In genomic region chr3:50292159-50292923, GRCh38 we compare ENCODE assay signal across 8 cellular contexts. TPM values are rescaled to one million over a fixed set of nuclear protein-coding genes. Genes with fewer than 3 reads are reported as not detected.
A peak's percentile ranks its signal among the peaks of the same experiment; 100 is the strongest.
DNase-seq lines count a peak whose midpoint lies in the region; ATAC-seq and TF ChIP-seq lines count a peak whose summit lies in the region.

TSS of gene IFRD2 (minus strand) at chr3:50292429. CDS start at chr3:50292274, 155 bp downstream.

- peak; percentile 96 for ATAC-seq in HG02798 (IDR thresholded peaks at IDR 0.05; ENCODE audit: poor library complexity, unreplicated experiment)

- H4K8ac ChIP-seq in trophoblast cell (ENCODE audit: low read depth, low read length), result peak within 1 kb of the TSS; percentile 93

- peaks cover 4% of the 10 kb centered on the region for H3K79me2 ChIP-seq in trophoblast cell (ENCODE audit: control insufficient read depth, insufficient read depth, low read length, poor library complexity)

- TF ChIP-seq EP300 in transverse colon (IDR thresholded peaks at IDR 0.05; ENCODE audit: low read depth), result no peak

- TF ChIP-seq POLR2A in transverse colon (IDR thresholded peaks at IDR 0.05), result peak; percentile 75

- H3K27me3 ChIP-seq in adipocyte (replicated peaks; ENCODE audit: control insufficient read depth, insufficient read depth, low read length) (no peaks in the 10 kb centered on the region), cardiac muscle cell (no peaks in the 10 kb centered on the region), trophoblast cell (ENCODE audit: insufficient read depth, low read length) (no peaks in the 10 kb centered on the region), transverse colon (no peaks in the 10 kb centered on the region)

- peaks cover 9% of the 10 kb centered on the region for H3K79me1 ChIP-seq in trophoblast cell (ENCODE audit: low read length)

- no peak for TF ChIP-seq CTCF in GM12875 (IDR thresholded peaks at IDR 0.05; ENCODE audit: borderline replicate concordance, insufficient read depth, low read depth, low read length)
- no peak for TF ChIP-seq CTCF in cardiac muscle cell (IDR thresholded peaks at IDR 0.05; ENCODE audit: low read depth, low read length)
- TF ChIP-seq CTCF in transverse colon (IDR thresholded peaks at IDR 0.05), result peak in 1 of 5 experiments; percentile 19

- no peak within 1 kb of the TSS for H2BK12ac ChIP-seq in trophoblast cell (ENCODE audit: low read length)

- no peaks in the 10 kb centered on the region for H3K9me3 ChIP-seq in adipocyte (ENCODE audit: control insufficient read depth, low read length)
- no peaks in the 10 kb centered on the region for H3K9me3 ChIP-seq in cardiac muscle cell (ENCODE audit: low read depth)
- peaks cover 2% of the 10 kb centered on the region for H3K9me3 ChIP-seq in trophoblast cell (ENCODE audit: insufficient read depth, low read depth, low read length)
- H3K9me3 ChIP-seq in transverse colon, result no peaks in the 10 kb centered on the region

- peak within 1 kb of the TSS; percentile 91 for H3K4ac ChIP-seq in trophoblast cell (ENCODE audit: low read depth, low read length)

- WGBS in trophoblast cell (ENCODE audit: extremely low coverage, insufficient coverage, insufficient read length), result no CpG with 5 or more reads among the region's 65 CpGs
- 2% methylated on average over 53 of the region's 65 CpGs; no CpG with 5 or more reads in 1 of the 2 donors for whole genome bisulfite sequencing in transverse colon (ENCODE audit: low coverage in 1 of 2), 2 donors

- peak within 1 kb of the TSS; percentile 4 for H2BK120ac ChIP-seq in trophoblast cell (ENCODE audit: insufficient read depth, low read length, poor library complexity)

- H3K36me3 ChIP-seq in adipocyte (ENCODE audit: control insufficient read depth, insufficient read depth, low read length, severe bottlenecking), result peaks cover 35% of the 10 kb centered on the region
- H3K36me3 ChIP-seq in cardiac muscle cell, result no peaks in the 10 kb centered on the region
- H3K36me3 ChIP-seq in trophoblast cell (ENCODE audit: control insufficient read depth in 1 of 2, insufficient read depth in 2 of 2, low read length in 2 of 2), result peaks cover 36 to 37% of the 10 kb centered on the region in 2 experiments
- H3K36me3 ChIP-seq in transverse colon, result peaks cover 0 to 11% (median 6%) of the 10 kb centered on the region in 4 donors

- in situ Hi-C loops in transverse colon (cut with MboI; ENCODE audit: low pct_ligation_motif_present in 1 of 4, low pct_unique_long_range_greater_than_20kb in 1 of 4, low sequenced_read_pairs in 3 of 4), result no loop called here

- H4K91ac ChIP-seq in trophoblast cell (ENCODE audit: low read depth, low read length), result peak within 1 kb of the TSS; percentile 71

- H3K4me3 ChIP-seq in GM12875 (ENCODE audit: low read depth, low read length) (peak within 1 kb of the TSS; percentile 98), adipocyte (ENCODE audit: low read length) (peak within 1 kb of the TSS; percentile 95), cardiac muscle cell (peak within 1 kb of the TSS; percentile 77), trophoblast cell (ENCODE audit: low read depth, low read length) (peak within 1 kb of the TSS; percentile 87), transverse colon (peak within 1 kb of the TSS; percentile 55 to 97 (median 86))

- peak within 1 kb of the TSS; percentile 48 for H3K18ac ChIP-seq in trophoblast cell (ENCODE audit: low read length)

- H3K4me1 ChIP-seq in adipocyte (ENCODE audit: control insufficient read depth, insufficient read depth, low read length) (peaks cover 18% of the 10 kb centered on the region), cardiac muscle cell (ENCODE audit: low read depth) (peaks cover 4% of the 10 kb centered on the region), trophoblast cell (ENCODE audit: control insufficient read depth in 1 of 2, insufficient read depth in 2 of 2, low read length in 2 of 2) (peaks cover 6 to 10% of the 10 kb centered on the region in 2 experiments), transverse colon (peaks cover 13 to 25% (median 18%) of the 10 kb centered on the region in 4 donors)

- H3K4me2 ChIP-seq in trophoblast cell (ENCODE audit: low read length), result peak within 1 kb of the TSS; percentile 99

- H3K14ac ChIP-seq in trophoblast cell (ENCODE audit: low read length), result peak within 1 kb of the TSS; percentile 56

- intact Hi-C loops in transverse colon (cut with DNase I; ENCODE audit: low total_unique reads), result no loop called here

- H3K27ac ChIP-seq in cardiac muscle cell (peak within 1 kb of the TSS; percentile 66), trophoblast cell (ENCODE audit: low read depth, low read length) (no peak within 1 kb of the TSS), transverse colon (peak within 1 kb of the TSS; percentile 83 to 92 (median 88))

- H3K9ac ChIP-seq in adipocyte (ENCODE audit: low read length) (peak within 1 kb of the TSS; percentile 92), trophoblast cell (ENCODE audit: low read length) (peak within 1 kb of the TSS; percentile 92)

- peak within 1 kb of the TSS; percentile 15 for H2BK5ac ChIP-seq in trophoblast cell (ENCODE audit: low read depth, low read length, poor library complexity)

- H4K12ac ChIP-seq in trophoblast cell (ENCODE audit: low read depth, low read length), result peak within 1 kb of the TSS; percentile 82

- H2AFZ ChIP-seq in trophoblast cell (ENCODE audit: insufficient read depth, low read length, poor library complexity), result peak within 1 kb of the TSS; percentile 77

- no peak within 1 kb of the TSS for H3K23ac ChIP-seq in trophoblast cell (ENCODE audit: low read length)

- H2AK5ac ChIP-seq in trophoblast cell (ENCODE audit: low read length), result peak within 1 kb of the TSS; percentile 78

- DNase-seq in NCI-H1436 (lab: John Stamatoyannopoulos, UW) (peak; percentile 83), T follicular helper cell (ENCODE audit: low read depth) (peak; percentile 93), adipocyte (ENCODE audit: low read depth) (peak; percentile 99), cardiac muscle cell (ENCODE audit: low read depth in 1 of 2, low spot score in 1 of 2) (peak; percentile 98), trophoblast cell (peak; percentile 97 to 98), transverse colon (peak; percentile 97)

RNA-seq across cellular contexts. Expression of gene IFRD2, which starts in this region (rescaled TPM):
- total RNA-seq in cardiac muscle cell (61.0 and 75.3 TPM in 2 replicates), transverse colon (100 to 1,000 TPM in 1 of 4 donors, 10 to 100 TPM in 3; 44.9 to 183 (median 59.5) TPM)
- 106 and 110 TPM in 2 replicates for polyA plus RNA-seq in cardiac muscle cell
- polyA plus RNA-seq in trophoblast cell (2013), result 36.9 and 37.3 TPM in 2 replicates
